ENCODE assay signal across 35 cellular contexts in genomic region chr2:192201116-192201515, GRCh38. TPM values are rescaled to one million over a fixed set of nuclear protein-coding genes. Genes with fewer than 3 reads are reported as not detected.
"Had no signal": no experiment of that assay in that cellular context is flagged by ENCODE, and none has a peak within 500 bp of the region (broad histone marks: within the 10 kb centered on the region; RNA-seq: fewer than 3 reads in every experiment).

No MANE protein-coding gene starts in this region.

- H3K4me3 ChIP-seq: adrenal gland, body of pancreas, breast epithelium had no signal

- DNase-seq: activated B cell treated with CpG ODN at 0.5 μM for 24 hours; activated CD4-positive, alpha-beta memory T cell treated with anti-CD3 and anti-CD28 coated beads for 36 hours; activated CD4-positive, alpha-beta T cell treated with anti-CD3 and anti-CD28 coated beads for 4 hours; activated CD4-positive, alpha-beta T cell treated with anti-CD3 and anti-CD28 coated beads, Interleukin-2, amount 10 ng/mL, durations not matched to agents 24 days and 14 days; activated CD4-positive, alpha-beta T cell treated with anti-CD3 and anti-CD28 coated beads, Interleukin-2, amount 50 U/mL, for 1 hour; activated CD4-positive, alpha-beta T cell treated with anti-CD3 and anti-CD28 coated beads, Interleukin-2, amount 50 U/mL, for 4 hours; activated CD4-positive, CD25-positive, alpha-beta regulatory T cell treated with anti-CD3 and anti-CD28 coated beads, Interleukin-2, amount 50 U/mL, for 72 hours; activated CD8-positive, alpha-beta memory T cell treated with anti-CD3 and anti-CD28 coated beads, Interleukin-2, amount 50 U/mL, for 4 hours; activated CD8-positive, alpha-beta T cell treated with anti-CD3 and anti-CD28 coated beads for 36 hours; activated effector memory CD4-positive, alpha-beta T cell treated with Interleukin-2 at 50 U/mL for 16 hours; activated gamma-delta T cell; activated naive CD4-positive, alpha-beta T cell treated with anti-CD3 and anti-CD28 coated beads, Interleukin-2, amount 10 ng/mL, durations not matched to agents 7 days and 5 days; activated naive CD4-positive, alpha-beta T cell treated with Interleukin-2 at 50 U/mL for 16 hours; activated naive CD8-positive, alpha-beta T cell treated with anti-CD3 and anti-CD28 coated beads for 36 hours; activated T-cell treated with anti-CD3 and anti-CD28 coated beads for 4 hours; activated T-cell treated with anti-CD3 and anti-CD28 coated beads, Interleukin-2, amount 50 U/mL, for 1 hour; activated T-cell treated with anti-CD3 and anti-CD28 coated beads, Interleukin-2, amount 50 U/mL, for 48 hours; adrenal gland; amniotic stem cell; aorta; body of pancreas; brain microvascular endothelial cell; central memory CD4-positive, alpha-beta T cell; SW 1271; T-helper 17 cell had no signal

- H3K27ac ChIP-seq: adrenal gland, body of pancreas, brain microvascular endothelial cell, breast epithelium, VCaP had no signal

- H3K36me3 Mint-ChIP-seq: activated CD4-positive, alpha-beta memory T cell treated with anti-CD3 and anti-CD28 coated beads for 36 hours; activated naive CD4-positive, alpha-beta T cell treated with anti-CD3 and anti-CD28 coated beads, Interleukin-2, amount 10 ng/mL, durations not matched to agents 7 days and 5 days; activated naive CD8-positive, alpha-beta T cell treated with anti-CD3 and anti-CD28 coated beads for 36 hours had no signal

- H3K27me3 ChIP-seq: brain microvascular endothelial cell had no signal

- H3K27ac Mint-ChIP-seq: activated B cell treated with CpG ODN at 0.5 μM for 24 hours; activated CD4-positive, alpha-beta memory T cell treated with anti-CD3 and anti-CD28 coated beads for 36 hours; activated CD4-positive, alpha-beta T cell treated with anti-CD3 and anti-CD28 coated beads, Interleukin-2, amount 10 ng/mL, durations not matched to agents 24 days and 14 days; activated CD8-positive, alpha-beta T cell treated with anti-CD3 and anti-CD28 coated beads for 36 hours; activated naive CD4-positive, alpha-beta T cell treated with anti-CD3 and anti-CD28 coated beads, Interleukin-2, amount 10 ng/mL, durations not matched to agents 7 days and 5 days; activated naive CD4-positive, alpha-beta T cell treated with anti-CD3 and anti-CD28 coated beads, Interleukin-2, amount 50 U/mL, for 24 hours; activated naive CD8-positive, alpha-beta T cell treated with anti-CD3 and anti-CD28 coated beads for 36 hours; activated T-helper 2 cell treated with anti-CD3 and anti-CD28 coated beads, Interferon-gamma antibody, Interleukin-2, Interleukin-4, amounts not matched to agents 10 μg/mL and 5 μg/mL and 100 μg/mL, durations not matched to agents 14 hours and 24 hours and 36 hours; T-helper 17 cell had no signal

- H3K9me3 Mint-ChIP-seq: activated B cell treated with CpG ODN at 0.5 μM for 24 hours; activated CD4-positive, alpha-beta memory T cell treated with anti-CD3 and anti-CD28 coated beads for 36 hours; activated CD4-positive, alpha-beta T cell treated with anti-CD3 and anti-CD28 coated beads, Interleukin-2, amount 10 ng/mL, durations not matched to agents 24 days and 14 days; activated CD8-positive, alpha-beta T cell treated with anti-CD3 and anti-CD28 coated beads for 36 hours; activated naive CD4-positive, alpha-beta T cell treated with anti-CD3 and anti-CD28 coated beads, Interleukin-2, amount 10 ng/mL, durations not matched to agents 7 days and 5 days; activated naive CD4-positive, alpha-beta T cell treated with anti-CD3 and anti-CD28 coated beads, Interleukin-2, amount 50 U/mL, for 24 hours; activated naive CD8-positive, alpha-beta T cell treated with anti-CD3 and anti-CD28 coated beads for 36 hours; activated T-helper 2 cell treated with anti-CD3 and anti-CD28 coated beads, Interferon-gamma antibody, Interleukin-2, Interleukin-4, amounts not matched to agents 10 μg/mL and 5 μg/mL and 100 μg/mL, durations not matched to agents 14 hours and 24 hours and 36 hours had no signal

- H3K9me3 ChIP-seq: adrenal gland, body of pancreas, breast epithelium had no signal

- H3K36me3 ChIP-seq: adrenal gland, brain microvascular endothelial cell, breast epithelium had no signal

- H3K4me3 Mint-ChIP-seq: activated B cell treated with CpG ODN at 0.5 μM for 24 hours; activated CD4-positive, alpha-beta memory T cell treated with anti-CD3 and anti-CD28 coated beads for 36 hours; activated CD4-positive, alpha-beta T cell treated with anti-CD3 and anti-CD28 coated beads, Interleukin-2, amount 10 ng/mL, durations not matched to agents 24 days and 14 days; activated CD8-positive, alpha-beta T cell treated with anti-CD3 and anti-CD28 coated beads for 36 hours; activated naive CD4-positive, alpha-beta T cell treated with anti-CD3 and anti-CD28 coated beads, Interleukin-2, amount 10 ng/mL, durations not matched to agents 7 days and 5 days; activated naive CD4-positive, alpha-beta T cell treated with anti-CD3 and anti-CD28 coated beads, Interleukin-2, amount 50 U/mL, for 24 hours; activated naive CD8-positive, alpha-beta T cell treated with anti-CD3 and anti-CD28 coated beads for 36 hours; T-helper 17 cell had no signal

- FAIRE-seq: astrocyte, TTC549 had no signal

- ATAC-seq: activated CD8-positive, alpha-beta T cell treated with anti-CD3 and anti-CD28 coated beads for 36 hours; body of pancreas; T-helper 17 cell had no signal

RNA-seq across cellular contexts. Expression of gene TMEFF2, which starts 6.4 kb away (rescaled TPM):
- total RNA-seq: activated B cell treated with CpG ODN at 0.5 μM for 24 hours; activated CD4-positive, alpha-beta memory T cell treated with anti-CD3 and anti-CD28 coated beads for 36 hours; activated CD4-positive, alpha-beta T cell treated with anti-CD3 and anti-CD28 coated beads, Interleukin-2, amount 10 ng/mL, durations not matched to agents 24 days and 14 days; activated CD8-positive, alpha-beta memory T cell treated with anti-CD3 and anti-CD28 coated beads for 36 hours; activated CD8-positive, alpha-beta T cell treated with anti-CD3 and anti-CD28 coated beads for 36 hours; activated naive CD8-positive, alpha-beta T cell treated with anti-CD3 and anti-CD28 coated beads for 36 hours; activated T-helper 2 cell treated with anti-CD3 and anti-CD28 coated beads, Interferon-gamma antibody, Interleukin-2, Interleukin-4, amounts not matched to agents 10 μg/mL and 5 μg/mL and 100 μg/mL, durations not matched to agents 14 hours and 24 hours and 36 hours; body of pancreas; cardiac septum; T-helper 1 cell treated with Interleukin-12 subunit alpha and Interleukin-12 subunit beta and Interleukin-4 antibody, amounts not matched to agents 30 ng/mL and 1 ng/mL, for 36 hours; T-helper 17 cell; T-helper 2 cell treated with Interferon-gamma antibody and Interleukin-4, amounts not matched to agents 100 ng/mL and 5 ng/mL, for 36 hours had no signal
- polyA plus RNA-seq: aorta had no signal
